ENCODE assay signal across 12 cellular contexts in the genomic region with DNA sequence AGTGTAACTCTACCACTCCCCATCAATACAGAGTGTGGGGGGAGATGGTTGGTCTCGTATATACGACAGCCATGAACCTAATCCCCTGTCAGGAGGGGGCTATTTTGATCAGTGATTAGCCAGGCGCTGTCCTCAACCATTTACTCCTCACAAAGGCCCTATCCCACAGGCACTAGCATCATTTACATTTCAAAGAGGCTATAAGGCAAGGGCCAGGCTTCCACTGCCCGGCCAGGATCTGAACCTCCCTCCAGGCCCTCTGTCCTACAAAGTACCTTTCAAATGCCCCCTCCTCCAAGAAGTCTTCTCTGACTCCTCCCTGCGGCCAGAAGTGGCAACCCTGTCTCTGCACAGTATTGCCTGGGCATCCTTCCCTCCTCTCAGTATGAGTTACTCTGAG.
A peak's percentile ranks its signal among the peaks of the same experiment; 100 is the strongest.
DNase-seq lines count a peak whose midpoint lies in the region; ATAC-seq and TF ChIP-seq lines count a peak whose summit lies in the region.
"Had no signal": no experiment of that assay in that cellular context is flagged by ENCODE, and none has a peak within 500 bp of the region (broad histone marks: within the 10 kb centered on the region; RNA-seq: fewer than 3 reads in every experiment).

No MANE protein-coding gene starts in this region.

- no peak overlapping the region for H3K18ac ChIP-seq in H9 (ENCODE audit: insufficient read length, low read depth, low read length)

- H3K23ac ChIP-seq in H9 (ENCODE audit: insufficient read length, low read depth, low read length) = no peak overlapping the region

- no TSS peak for BruUV-seq in PC-3 (replicated peaks; lab: Mats Ljungman, UMichigan)

- H3K79me1 ChIP-seq in H9 (ENCODE audit: insufficient read depth, low read depth, low read length, poor library complexity, severe bottlenecking) = peaks cover 11% of the 10 kb centered on the region

- peak overlapping the region; percentile 12 to 52; a peak in 3 of 5 replicates for H3K4me3 Mint-ChIP-seq in H9
- no peak overlapping the region for H3K4me3 Mint-ChIP-seq in activated CD8-positive, alpha-beta T cell treated with anti-CD3 and anti-CD28 coated beads, Interleukin-2, amount 10 ng/mL, durations not matched to agents 7 days and 5 days
- no peak overlapping the region for H3K4me3 Mint-ChIP-seq in stimulated activated naive B cell treated with anti-CD40 and anti-IgM and Interleukin-4, amounts not matched to agents 10 μg/mL and 1 μg/mL and 100 μg/mL, for 72 hours
- H3K4me3 Mint-ChIP-seq: activated naive CD4-positive, alpha-beta T cell treated with anti-CD3 and anti-CD28 coated beads, Interleukin-2, amount 50 U/mL, for 24 hours had no signal

- no peak overlapping the region for H3K4ac ChIP-seq in H9 (ENCODE audit: low read depth, low read length)

- H2AFZ ChIP-seq in H9 (ENCODE audit: low read length) (no peak overlapping the region), PC-3 (ENCODE audit: low read length) (no peak overlapping the region)

- H3K27ac ChIP-seq in H9 (ENCODE audit: insufficient read length, low read depth, low read length) = no peak overlapping the region
- peak overlapping the region; percentile 30 for H3K27ac ChIP-seq in iPS-20b (ENCODE audit: low read length)
- no peak overlapping the region for H3K27ac ChIP-seq in PC-3 (ENCODE audit: low read length)

- no peak overlapping the region for H3K56ac ChIP-seq in H9 (ENCODE audit: insufficient read length, low read depth, low read length)

- H3K23me2 ChIP-seq in H9 (ENCODE audit: insufficient read length, low read depth, low read length, poor library complexity, severe bottlenecking) = no peaks in the 10 kb centered on the region

- H3K27ac Mint-ChIP-seq in H9 = peak overlapping the region; percentile 72 to 84 (median 79); a peak in 6 of 7 replicates
- H3K27ac Mint-ChIP-seq in activated CD8-positive, alpha-beta T cell treated with anti-CD3 and anti-CD28 coated beads, Interleukin-2, amount 10 ng/mL, durations not matched to agents 7 days and 5 days = peak overlapping the region; percentile 70
- peak overlapping the region; percentile 76 for H3K27ac Mint-ChIP-seq in stimulated activated naive B cell treated with anti-CD40 and anti-IgM and Interleukin-4, amounts not matched to agents 10 μg/mL and 1 μg/mL and 100 μg/mL, for 72 hours
- H3K27ac Mint-ChIP-seq: activated naive CD4-positive, alpha-beta T cell treated with anti-CD3 and anti-CD28 coated beads, Interleukin-2, amount 50 U/mL, for 24 hours had no signal

- no CpG with 5 or more reads among the region's 5 CpGs for WGBS in H9 (ENCODE audit: extremely low coverage, insufficient read length, low lambda C conversion rate)

- peaks cover under 1% of the 10 kb centered on the region; the same call in 1 of the 2 replicates for H3K79me2 ChIP-seq in H9 (ENCODE audit: insufficient read depth, low read length)
- peaks cover 43% of the 10 kb centered on the region for H3K79me2 ChIP-seq in PC-3 (ENCODE audit: low read length)

- no peaks in the 10 kb centered on the region for H3K9me2 ChIP-seq in PC-3 (replicated peaks; ENCODE audit: low read length)

- H3K14ac ChIP-seq in H9 (ENCODE audit: insufficient read depth, low read length) = no peak overlapping the region

- H3K36me3 ChIP-seq in iPS-20b (ENCODE audit: insufficient read depth, low read depth, low read length) (no peaks in the 10 kb centered on the region), PC-3 (ENCODE audit: low read depth, low read length) (no peaks in the 10 kb centered on the region)

- DNase-seq in H9 = peak; percentile 81
- no peak for DNase-seq in activated CD8-positive, alpha-beta T cell treated with anti-CD3 and anti-CD28 coated beads, Interleukin-2, amount 10 ng/mL, durations not matched to agents 7 days and 5 days
- DNase-seq in stimulated activated naive B cell treated with anti-CD40 and anti-IgM and Interleukin-4, amounts not matched to agents 10 μg/mL and 1 μg/mL and 100 μg/mL, for 72 hours = no peak
- DNase-seq in PC-3 = no peak
- DNase-seq in A172 (ENCODE audit: low spot score) = no peak
- no peak for DNase-seq in HPDE6-E6E7 (ENCODE audit: extremely low spot score)
- DNase-seq: activated CD4-positive, alpha-beta T cell treated with anti-CD3 and anti-CD28 coated beads, Interleukin-2, amount 50 U/mL, for 4 hours; NK-92 treated with Interleukin-12 subunit alpha and Interleukin-12 subunit beta, amount 100 ng/mL, for 24 hours had no signal

- H4K91ac ChIP-seq in H9 (ENCODE audit: insufficient read length, low read depth, low read length) = no peak overlapping the region

- H2BK20ac ChIP-seq in H9 (ENCODE audit: low read depth, low read length, poor library complexity, severe bottlenecking) = no peak overlapping the region

- H4K5ac ChIP-seq in H9 (ENCODE audit: insufficient read length, low read depth, low read length) = no peak overlapping the region

- no peak overlapping the region for H2BK120ac ChIP-seq in H9 (ENCODE audit: low read depth, low read length, poor library complexity, severe bottlenecking)

- H3K27me3 Mint-ChIP-seq in H9 (ENCODE audit: low read depth) = no peaks in the 10 kb centered on the region; the same call in 1 of the 2 replicates
- H3K27me3 Mint-ChIP-seq in activated CD8-positive, alpha-beta T cell treated with anti-CD3 and anti-CD28 coated beads, Interleukin-2, amount 10 ng/mL, durations not matched to agents 7 days and 5 days (ENCODE audit: low read depth) = no peaks in the 10 kb centered on the region
- no peaks in the 10 kb centered on the region for H3K27me3 Mint-ChIP-seq in stimulated activated naive B cell treated with anti-CD40 and anti-IgM and Interleukin-4, amounts not matched to agents 10 μg/mL and 1 μg/mL and 100 μg/mL, for 72 hours
- H3K27me3 Mint-ChIP-seq: activated naive CD4-positive, alpha-beta T cell treated with anti-CD3 and anti-CD28 coated beads, Interleukin-2, amount 50 U/mL, for 24 hours had no signal

- no peak; the same call in 2 of the 3 replicates for TF ChIP-seq CTCF in H9 (conservative IDR thresholded peaks at IDR 0.05)
- no peak for TF ChIP-seq CTCF in PC-3 (conservative IDR thresholded peaks at IDR 0.05; ENCODE audit: low read depth, low read length)

- no peaks in the 10 kb centered on the region for H4K20me1 ChIP-seq in H9 (ENCODE audit: control insufficient read depth, insufficient read depth, insufficient read length)
- H4K20me1 ChIP-seq in PC-3 (ENCODE audit: low read length) = no peaks in the 10 kb centered on the region

- no peaks in the 10 kb centered on the region for H3K27me3 ChIP-seq in H9 (ENCODE audit: insufficient read depth, low read length)
- no peaks in the 10 kb centered on the region for H3K27me3 ChIP-seq in iPS-20b (ENCODE audit: insufficient read depth, low read length)
- no peaks in the 10 kb centered on the region for H3K27me3 ChIP-seq in PC-3 (ENCODE audit: low read length)

- no peak overlapping the region for H2BK12ac ChIP-seq in H9 (ENCODE audit: insufficient read length, low read depth, low read length)

- H3T11ph ChIP-seq in H9 (ENCODE audit: low read length) = no peak overlapping the region

- peaks cover 3% of the 10 kb centered on the region for H3F3A ChIP-seq in PC-3 (ENCODE audit: low read length, unreplicated experiment)

- peak overlapping the region; percentile 29; the same call in 1 of the 2 replicates for H3K4me3 ChIP-seq in iPS-20b (ENCODE audit: low read length)
- no peak overlapping the region for H3K4me3 ChIP-seq in PC-3 (ENCODE audit: low read length)
- H3K4me3 ChIP-seq: mucosa of descending colon had no signal

- H2BK15ac ChIP-seq in H9 (ENCODE audit: low read depth, low read length) = no peak overlapping the region

- no peaks in the 10 kb centered on the region; a peak in 1 of 5 replicates for H3K9me3 Mint-ChIP-seq in H9
- no peaks in the 10 kb centered on the region for H3K9me3 Mint-ChIP-seq in activated CD8-positive, alpha-beta T cell treated with anti-CD3 and anti-CD28 coated beads, Interleukin-2, amount 10 ng/mL, durations not matched to agents 7 days and 5 days (ENCODE audit: insufficient read depth)
- no peaks in the 10 kb centered on the region for H3K9me3 Mint-ChIP-seq in stimulated activated naive B cell treated with anti-CD40 and anti-IgM and Interleukin-4, amounts not matched to agents 10 μg/mL and 1 μg/mL and 100 μg/mL, for 72 hours
- H3K9me3 Mint-ChIP-seq: activated naive CD4-positive, alpha-beta T cell treated with anti-CD3 and anti-CD28 coated beads, Interleukin-2, amount 50 U/mL, for 24 hours had no signal

- H3K9ac ChIP-seq in H9 (ENCODE audit: extremely low read depth, insufficient read length, low read length) (no peak overlapping the region), iPS-20b (ENCODE audit: low read depth, low read length) (peak overlapping the region; percentile 31; the same call in 1 of the 2 replicates), PC-3 (ENCODE audit: low read length) (no peak overlapping the region)

- H4K8ac ChIP-seq in H9 (replicated peaks; ENCODE audit: insufficient read length, low read depth, low read length) = no peak overlapping the region

- ATAC-seq in activated CD8-positive, alpha-beta T cell treated with anti-CD3 and anti-CD28 coated beads, Interleukin-2, amount 10 ng/mL, durations not matched to agents 7 days and 5 days = peak; percentile 12
- ATAC-seq in stimulated activated naive B cell treated with anti-CD40 and anti-IgM and Interleukin-4, amounts not matched to agents 10 μg/mL and 1 μg/mL and 100 μg/mL, for 72 hours (replicated peaks) = no peak
- ATAC-seq in PC-3 = no peak
- no peak for ATAC-seq in GM19351 (IDR thresholded peaks at IDR 0.05; ENCODE audit: unreplicated experiment)

- POLR2A ChIA-PET in activated CD8-positive, alpha-beta T cell treated with anti-CD3 and anti-CD28 coated beads, Interleukin-2, amount 10 ng/mL, durations not matched to agents 7 days and 5 days (lab: Charles Lee) = interaction anchor here (0.6 kb wide), 1 partner anchor 62 kb away, joined by 4 read pairs; no protein-coding TSS in a partner anchor
- POLR2A ChIA-PET in PC-3 (lab: Charles Lee; ENCODE audit: unreplicated experiment) = no interaction called here

- H3K9me3 ChIP-seq in H9 (ENCODE audit: control insufficient read depth, low read depth, low read length) = no peaks in the 10 kb centered on the region
- H3K9me3 ChIP-seq in iPS-20b (ENCODE audit: insufficient read depth, low read depth, low read length) = no peaks in the 10 kb centered on the region
- no peaks in the 10 kb centered on the region for H3K9me3 ChIP-seq in PC-3 (ENCODE audit: low read length)
- H3K9me3 ChIP-seq: mucosa of descending colon had no signal

- no peaks in the 10 kb centered on the region for H3K36me3 Mint-ChIP-seq in H9 (ENCODE audit: insufficient read depth in 1 of 3, low read depth in 3 of 3)
- H3K36me3 Mint-ChIP-seq in activated CD8-positive, alpha-beta T cell treated with anti-CD3 and anti-CD28 coated beads, Interleukin-2, amount 10 ng/mL, durations not matched to agents 7 days and 5 days (ENCODE audit: low read depth) = peaks cover 2% of the 10 kb centered on the region
- H3K36me3 Mint-ChIP-seq in stimulated activated naive B cell treated with anti-CD40 and anti-IgM and Interleukin-4, amounts not matched to agents 10 μg/mL and 1 μg/mL and 100 μg/mL, for 72 hours = peaks cover 5 to 22% of the 10 kb centered on the region in 2 donors
- H3K36me3 Mint-ChIP-seq: activated naive CD4-positive, alpha-beta T cell treated with anti-CD3 and anti-CD28 coated beads, Interleukin-2, amount 50 U/mL, for 24 hours had no signal

- CTCF ChIA-PET in activated CD8-positive, alpha-beta T cell treated with anti-CD3 and anti-CD28 coated beads, Interleukin-2, amount 10 ng/mL, durations not matched to agents 7 days and 5 days (lab: Charles Lee) = interaction anchor here (1.1 to 2.4 kb wide), 4 partner anchors 19 to 98 kb away, joined by 3 to 9 read pairs (median 4); no protein-coding TSS in a partner anchor
- CTCF ChIA-PET in PC-3 (lab: Charles Lee) = interaction anchor here (0.5 kb wide), 1 partner anchor 160 kb away, joined by 3 read pairs; no protein-coding TSS in a partner anchor

- H3K4me1 Mint-ChIP-seq in H9 = peaks cover 79 to 80% of the 10 kb centered on the region in 2 experiments
- peaks cover 79% of the 10 kb centered on the region for H3K4me1 Mint-ChIP-seq in activated CD8-positive, alpha-beta T cell treated with anti-CD3 and anti-CD28 coated beads, Interleukin-2, amount 10 ng/mL, durations not matched to agents 7 days and 5 days (ENCODE audit: low read depth)
- peaks cover 64 to 85% of the 10 kb centered on the region in 2 donors for H3K4me1 Mint-ChIP-seq in stimulated activated naive B cell treated with anti-CD40 and anti-IgM and Interleukin-4, amounts not matched to agents 10 μg/mL and 1 μg/mL and 100 μg/mL, for 72 hours

- peaks cover 28% of the 10 kb centered on the region; the same call in 1 of the 2 replicates for H3K4me1 ChIP-seq in H9 (ENCODE audit: insufficient read depth, low read length)
- H3K4me1 ChIP-seq in iPS-20b (ENCODE audit: insufficient read depth, low read length) = peaks cover 63% of the 10 kb centered on the region
- H3K4me1 ChIP-seq in PC-3 (ENCODE audit: insufficient read depth, low read length) = peaks cover 71% of the 10 kb centered on the region

- H2BK5ac ChIP-seq in H9 (ENCODE audit: insufficient read length, low read length) = no peak overlapping the region

- H3K4me2 ChIP-seq in H9 (ENCODE audit: insufficient read depth, insufficient read length, low read length) (peak overlapping the region; percentile 2), PC-3 (ENCODE audit: low read length) (no peak overlapping the region)

- intact Hi-C loops in PC-3 (cut with micrococcal nuclease) = loop anchor here (5.0 kb wide), 1 partner anchor 79 kb away; no protein-coding TSS in a partner anchor

- no peak overlapping the region for H2AK5ac ChIP-seq in H9 (ENCODE audit: insufficient read length, low read length)

Comparison
In these comparisons a context has a peak if more than half of its experiments do, and no peak if none do; other contexts are left out.
1. H3K4me3 Mint-ChIP-seq: peak in H9 (2 of 2); none in activated CD8-positive, alpha-beta T cell treated with anti-CD3 and anti-CD28 coated beads, Interleukin-2, amount 10 ng/mL, durations not matched to agents 7 days and 5 days (single experiment) and stimulated activated naive B cell treated with anti-CD40 and anti-IgM and Interleukin-4, amounts not matched to agents 10 μg/mL and 1 μg/mL and 100 μg/mL, for 72 hours (0 of 2).
2. Peak in every context shown above with its lines, with median percentiles within 50 percentile points of each other: H3K27ac Mint-ChIP-seq.